In the genomic region with DNA sequence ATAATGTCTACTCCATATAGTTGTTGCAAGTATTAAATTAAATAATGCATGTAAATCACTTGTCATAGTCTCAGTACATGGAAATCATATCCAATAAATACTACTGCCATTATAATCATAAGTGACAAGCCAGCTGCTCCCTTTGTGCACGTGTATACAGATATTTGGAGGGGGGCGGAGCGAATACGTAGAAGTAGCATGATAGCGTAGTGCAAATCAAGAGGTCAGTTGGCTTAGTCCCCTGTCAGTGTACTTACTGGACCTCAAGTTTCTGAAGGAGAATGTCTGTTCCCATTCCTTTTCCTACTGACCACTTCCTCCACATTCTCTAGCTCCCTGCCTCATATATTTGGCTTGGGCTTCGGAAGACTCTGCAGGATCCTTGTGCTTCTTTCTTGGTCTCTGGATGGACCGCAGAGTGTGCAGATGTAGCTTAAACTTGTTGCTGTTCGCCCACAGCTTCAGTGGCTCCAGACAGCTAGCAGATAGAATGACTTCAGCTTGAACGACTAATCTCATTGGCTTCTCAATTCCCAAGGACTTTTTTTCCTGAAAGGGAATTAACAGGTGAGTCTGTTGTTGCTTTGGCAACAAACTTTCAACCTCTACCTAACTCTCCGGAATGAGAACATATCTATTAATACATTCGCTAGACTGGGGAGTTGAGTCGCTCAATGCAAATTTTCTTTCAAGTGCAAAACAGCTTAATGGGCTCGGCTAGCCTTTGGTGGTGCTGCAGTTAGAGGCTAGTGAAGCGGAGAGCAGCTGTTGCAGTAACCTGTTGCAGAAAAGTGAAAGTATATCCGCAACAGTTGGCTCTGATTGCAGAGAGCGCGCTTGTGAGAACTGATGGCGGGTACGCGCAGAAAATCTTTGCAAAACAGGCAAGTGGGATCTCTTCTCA, we compare ENCODE assay signal across 9 cellular contexts. TPM values are rescaled to one million over a fixed set of nuclear protein-coding genes. Genes with fewer than 3 reads are reported as not detected.
DNase-seq lines count a peak whose midpoint lies in the region; ATAC-seq and TF ChIP-seq lines count a peak whose summit lies in the region.
"Had no signal": no experiment of that assay in that cellular context is flagged by ENCODE, and none has a peak within 500 bp of the region (broad histone marks: within the 10 kb centered on the region; RNA-seq: fewer than 3 reads in every experiment).

A gene with protein sequence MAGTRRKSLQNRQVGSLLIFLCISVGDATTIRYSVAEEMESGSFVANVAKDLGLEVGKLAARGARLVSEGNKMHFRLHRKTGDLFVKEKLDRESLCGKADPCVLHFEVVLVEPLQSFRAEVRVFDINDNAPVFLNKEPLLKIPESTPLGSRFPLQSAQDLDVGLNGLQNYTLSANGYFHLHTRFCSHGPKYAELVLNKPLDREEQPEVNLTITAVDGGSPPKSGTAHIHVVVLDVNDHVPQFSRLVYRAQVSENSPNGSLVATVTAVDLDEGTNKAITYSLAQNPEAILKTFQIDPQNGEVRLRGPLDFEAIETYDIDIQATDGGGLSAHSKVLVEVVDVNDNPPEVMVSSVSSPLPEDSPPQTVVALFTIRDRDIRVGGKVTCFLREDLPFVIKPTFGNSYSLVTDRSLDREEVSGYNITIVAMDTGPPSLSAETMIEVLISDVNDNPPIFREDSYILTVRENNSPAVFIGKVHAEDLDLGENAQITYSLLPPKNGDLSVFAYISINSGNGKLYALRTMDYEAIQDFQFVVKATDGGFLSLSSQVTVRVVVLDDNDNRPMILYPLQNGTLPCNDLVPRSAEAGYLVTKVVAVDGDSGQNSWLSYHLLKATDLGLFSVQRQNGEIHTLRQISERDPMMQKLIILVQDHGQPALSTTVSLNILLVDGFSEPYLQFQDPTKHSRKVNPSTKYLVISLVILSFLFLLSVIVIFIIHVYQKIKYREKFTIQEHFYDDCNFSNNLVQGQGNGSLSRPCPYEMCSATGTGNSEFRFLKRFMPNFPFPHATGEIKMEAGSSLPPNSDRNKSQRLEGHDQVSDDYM (plus strand): TSS at position 753 of the 904 bp plus-strand sequence. CDS start 97 bp downstream, at position 850.

- H3K4me1 Mint-ChIP-seq in activated T-cell treated with anti-CD3 and anti-CD28 coated beads, Interleukin-2, amount 50 U/mL, for 72 hours (ENCODE audit: low read depth), result peaks cover 7% of the 10 kb centered on the region

- H3K36me3 ChIP-seq in adrenal gland (replicated peaks in 1 of 2) (no peaks in the 10 kb centered on the region), left lung (no peaks in the 10 kb centered on the region), tibial nerve (no peaks in the 10 kb centered on the region)

- no peak for ATAC-seq in activated T-cell treated with anti-CD3 and anti-CD28 coated beads, Interleukin-2, amount 50 U/mL, for 72 hours (replicated peaks in 1 of 2)
- ATAC-seq in left lung (peak; percentile 87), GM18909 (IDR thresholded peaks at IDR 0.05; ENCODE audit: poor library complexity, unreplicated experiment) (no peak)

- TF ChIP-seq CTCF in adrenal gland (IDR thresholded peaks at IDR 0.05) (no peak), left lung (IDR thresholded peaks at IDR 0.05) (no peak), tibial nerve (IDR thresholded peaks at IDR 0.05) (no peak)

- no peaks in the 10 kb centered on the region for H3K9me3 ChIP-seq in adrenal gland (replicated peaks in 1 of 3)
- peaks cover 0 to 3% of the 10 kb centered on the region in 2 donors for H3K9me3 ChIP-seq in left lung
- no peaks in the 10 kb centered on the region for H3K9me3 ChIP-seq in tibial nerve

- peak within 1 kb of the TSS; percentile 59 to 72 for H3K4me3 Mint-ChIP-seq in activated T-cell treated with anti-CD3 and anti-CD28 coated beads, Interleukin-2, amount 50 U/mL, for 72 hours

- H3K27me3 ChIP-seq in adrenal gland (peaks cover 4% of the 10 kb centered on the region), left lung (peaks cover 0 to 58% of the 10 kb centered on the region in 2 donors), tibial nerve (peaks cover 0 to 17% of the 10 kb centered on the region in 2 donors)

- H3K27me3 Mint-ChIP-seq in activated T-cell treated with anti-CD3 and anti-CD28 coated beads, Interleukin-2, amount 50 U/mL, for 72 hours (ENCODE audit: low read depth), result peaks cover 29% of the 10 kb centered on the region

- H3K4me3 ChIP-seq in adrenal gland (peak within 1 kb of the TSS in 3 of 4 donors; percentile 16 to 75 (median 25)), left lung (peak within 1 kb of the TSS; percentile 32 to 41), tibial nerve (peak within 1 kb of the TSS; percentile 22 to 55 (median 44))

- peaks cover 0 to 4% of the 10 kb centered on the region in 2 donors for H3K36me3 Mint-ChIP-seq in activated T-cell treated with anti-CD3 and anti-CD28 coated beads, Interleukin-2, amount 50 U/mL, for 72 hours (ENCODE audit: insufficient read depth in 2 of 2)

- no peak for TF ChIP-seq POLR2A in adrenal gland (IDR thresholded peaks at IDR 0.05)
- no peak for TF ChIP-seq POLR2A in tibial nerve (IDR thresholded peaks at IDR 0.05)

- H3K27ac Mint-ChIP-seq in activated T-cell treated with anti-CD3 and anti-CD28 coated beads, Interleukin-2, amount 50 U/mL, for 72 hours, result no peak within 1 kb of the TSS

- DNase-seq in activated T-cell treated with anti-CD3 and anti-CD28 coated beads, Interleukin-2, amount 50 U/mL, for 72 hours, result no peak
- DNase-seq in activated T-cell treated with anti-CD3 and anti-CD28 coated beads, Interleukin-2, amount 50 U/mL, for 48 hours, result no peak
- DNase-seq in adrenal gland (peak in 1 of 7 donors; percentile 14), left lung (no peak), tibial nerve (ENCODE audit: low spot score in 2 of 2) (no peak), T1000 (lab: John Stamatoyannopoulos, UW) (no peak), activated gamma-delta T cell (lab: John Stamatoyannopoulos, UW) (no peak)

- no peaks in the 10 kb centered on the region for H3K4me1 ChIP-seq in adrenal gland (replicated peaks in 1 of 2)
- H3K4me1 ChIP-seq in left lung, result no peaks in the 10 kb centered on the region
- H3K4me1 ChIP-seq in tibial nerve, result peaks cover 0 to 16% (median 0%) of the 10 kb centered on the region in 4 donors

- 13 to 25% (median 14%) methylated on average over 20 of the region's 20 CpGs for WGBS in adrenal gland, 4 donors
- WGBS in tibial nerve, 2 donors, result 16 to 25% methylated on average over 20 of the region's 20 CpGs

- intact Hi-C loops in adrenal gland (cut with DNase I) (no loop called here), left lung (cut with DNase I) (no loop called here)

- H3K9me3 Mint-ChIP-seq in activated T-cell treated with anti-CD3 and anti-CD28 coated beads, Interleukin-2, amount 50 U/mL, for 72 hours, result peaks cover 0 to 2% of the 10 kb centered on the region in 2 donors

- H3K27ac ChIP-seq in adrenal gland, result no peak within 1 kb of the TSS
- no peak within 1 kb of the TSS for H3K27ac ChIP-seq in left lung
- H3K27ac ChIP-seq in tibial nerve, result no peak within 1 kb of the TSS

- no peak for TF ChIP-seq EP300 in tibial nerve (IDR thresholded peaks at IDR 0.05)

RNA-seq across cellular contexts. Expression of the gene that starts here (rescaled TPM):
- not detected for total RNA-seq in activated T-cell treated with anti-CD3 and anti-CD28 coated beads, Interleukin-2, amount 50 U/mL, for 72 hours
- total RNA-seq in adrenal gland, result under 1 TPM in 3 of 8 donors, not detected in 5; under 0.01 to 0.07 (median 0.04) TPM
- polyA plus RNA-seq in adrenal gland, result under 1 TPM in 1 of 3 donors, not detected in 2; 0.11 TPM
- under 1 TPM; 0.06 to 0.10 TPM for total RNA-seq in left lung
- total RNA-seq in tibial nerve, result under 1 TPM in 1 of 4 donors, not detected in 3; 0.21 TPM
- total RNA-seq: T-helper 1 cell treated with Interleukin-12 subunit alpha and Interleukin-12 subunit beta and Interleukin-4 antibody, amounts not matched to agents 30 ng/mL and 1 ng/mL, for 36 hours had no signal

Comparison
In these comparisons a context has a peak if more than half of its experiments do, and no peak if none do; other contexts are left out.
1. Peak in ATAC-seq and H3K4me3 ChIP-seq in left lung; RNA of the gene not detected or under 1 TPM.